ENCODE assay signal across 8 cellular contexts in the genomic region with DNA sequence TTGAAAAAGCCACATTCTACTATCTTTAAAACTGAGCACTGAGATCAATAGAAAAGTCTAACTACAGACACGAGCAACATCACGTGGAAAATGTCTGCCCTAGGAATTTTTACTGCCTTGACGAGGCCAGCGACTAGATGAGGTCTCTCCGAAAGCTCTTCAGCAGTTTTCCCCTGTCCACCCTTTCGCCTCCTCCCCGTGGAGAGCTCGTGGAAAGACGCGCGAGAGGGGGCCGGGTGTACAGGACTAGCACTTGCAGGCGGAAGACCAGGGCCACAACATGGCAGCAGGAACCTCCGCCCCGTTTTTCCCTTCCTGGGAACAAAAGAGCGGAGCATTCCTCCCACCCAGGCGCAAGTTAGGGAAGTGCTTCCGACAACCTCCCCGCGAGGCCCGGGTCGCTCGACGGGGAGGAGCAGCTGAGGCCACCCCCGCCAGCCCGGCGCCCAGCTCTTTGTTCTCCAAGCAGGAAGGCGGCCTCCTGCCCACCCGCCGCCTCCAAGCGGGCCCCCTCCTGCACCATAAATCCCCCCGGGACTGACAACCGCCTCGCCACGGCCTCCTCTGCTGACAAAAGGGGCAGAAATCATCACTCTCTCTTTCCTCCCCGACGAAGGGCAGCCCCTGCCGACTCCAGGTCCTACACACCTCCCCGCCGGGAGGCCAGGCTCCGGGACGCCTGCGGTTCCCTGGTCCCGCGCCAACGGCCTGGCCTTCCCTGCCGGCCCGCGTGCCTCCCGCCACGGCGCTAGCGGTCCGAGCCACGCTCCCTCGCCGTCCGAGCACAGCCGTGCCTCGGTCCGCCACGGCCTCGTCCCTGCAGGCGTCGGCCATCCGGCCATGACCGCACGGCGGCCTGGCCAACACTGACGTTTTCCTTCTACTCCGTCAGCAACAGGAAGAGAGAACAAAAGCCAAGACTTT. TPM values are rescaled to one million over a fixed set of nuclear protein-coding genes. Genes with fewer than 3 reads are reported as not detected.
DNase-seq lines count a peak whose midpoint lies in the region; ATAC-seq and TF ChIP-seq lines count a peak whose summit lies in the region.

No MANE protein-coding gene starts in this region.

- H2AFZ ChIP-seq in ACC112 (ENCODE audit: low read length, unreplicated experiment) = no peak overlapping the region

- TF ChIP-seq CTCF in HL-60 (IDR thresholded peaks at IDR 0.05; ENCODE audit: insufficient read depth, low read length) = no peak
- no peak for TF ChIP-seq CTCF in brain (conservative IDR thresholded peaks at IDR 0.05)

- peak overlapping the region; percentile 99 to 100 (median 100) for H3K27ac Mint-ChIP-seq in brain

- H3K27ac ChIP-seq in ACC112 (ENCODE audit: low read depth, low read length) = peak overlapping the region; percentile 92
- peak overlapping the region; percentile 95 for H3K27ac ChIP-seq in HL-60 (replicated peaks)

- H3K79me2 ChIP-seq in ACC112 (ENCODE audit: control insufficient read depth, insufficient read depth, low read length, unreplicated experiment) = peaks cover 56% of the 10 kb centered on the region

- H3K27me3 ChIP-seq in ACC112 (ENCODE audit: insufficient read depth, low read length) (no peaks in the 10 kb centered on the region), HL-60 (ENCODE audit: insufficient read depth, poor library complexity, severe bottlenecking) (no peaks in the 10 kb centered on the region), skeletal muscle satellite cell (ENCODE audit: control insufficient read depth, insufficient read depth, low read length) (no peaks in the 10 kb centered on the region)

- H3K4me1 ChIP-seq in ACC112 (ENCODE audit: control insufficient read depth, insufficient read depth, low read length, unreplicated experiment) (peaks cover 43% of the 10 kb centered on the region), skeletal muscle satellite cell (ENCODE audit: control insufficient read depth, insufficient read depth, low read length) (peaks cover 22% of the 10 kb centered on the region)

- H3K36me3 ChIP-seq in ACC112 (ENCODE audit: insufficient read depth, low read length) (peaks cover 46% of the 10 kb centered on the region), skeletal muscle satellite cell (ENCODE audit: insufficient read depth, low read length) (peaks cover 54% of the 10 kb centered on the region)

- H3K9me3 Mint-ChIP-seq in brain = peaks cover 0 to 4% (median 0%) of the 10 kb centered on the region in 5 experiments

- peaks cover 14% of the 10 kb centered on the region for H3K27me3 Mint-ChIP-seq in brain

- DNase-seq in HL-60 (ENCODE audit: low read depth in 1 of 2, low spot score in 1 of 2) (peak; percentile 57), T-helper 9 cell (peak; percentile 34), iPS-NIHi11 (ENCODE audit: low spot score) (peak; percentile 48), NCI-H1694 (lab: John Stamatoyannopoulos, UW) (no peak)

- peaks cover 53% of the 10 kb centered on the region for H3K36me3 Mint-ChIP-seq in brain

- H3K4me1 Mint-ChIP-seq in brain = peaks cover 70% of the 10 kb centered on the region

- H3K4me3 Mint-ChIP-seq in brain = peak overlapping the region; percentile 93 to 98 (median 94)

- no peaks in the 10 kb centered on the region for H3K9me3 ChIP-seq in skeletal muscle satellite cell (replicated peaks; ENCODE audit: low read length)

- H3K9ac ChIP-seq in skeletal muscle satellite cell (ENCODE audit: low read depth, low read length) = peak overlapping the region; percentile 100

- peak overlapping the region; percentile 79 for H3K4me2 ChIP-seq in skeletal muscle satellite cell (ENCODE audit: low read length)

- peak; percentile 17 for ATAC-seq in GM18519 (IDR thresholded peaks at IDR 0.05; ENCODE audit: low FRiP score, unreplicated experiment)

- H3K4me3 ChIP-seq in ACC112 (ENCODE audit: low read depth, low read length) (peak overlapping the region; percentile 98), HL-60 (replicated peaks; ENCODE audit: insufficient read depth, low read length) (peak overlapping the region; percentile 86), skeletal muscle satellite cell (ENCODE audit: low read length) (peak overlapping the region; percentile 87)

RNA-seq across cellular contexts. Expression of gene EIF4G2, which starts 0.8 kb away (rescaled TPM):
- polyA plus RNA-seq in brain (ENCODE audit: insufficient read depth, low read depth, low replicate concordance) = 338 TPM
- 634 and 847 TPM in 2 replicates for total RNA-seq in skeletal muscle satellite cell (2012; rRNA removed)

RNA-seq across cellular contexts. Expression of gene ZBED5, which starts 50.0 kb away (rescaled TPM):
- 11.6 TPM for polyA plus RNA-seq in brain (ENCODE audit: insufficient read depth, low read depth, low replicate concordance)
- total RNA-seq in skeletal muscle satellite cell (2012; rRNA removed) = 20.1 and 23.1 TPM in 2 replicates

RNA-seq across cellular contexts. Expression of gene CTR9, which starts 56.8 kb away (rescaled TPM):
- polyA plus RNA-seq in brain (ENCODE audit: insufficient read depth, low read depth, low replicate concordance) = 10.9 TPM
- total RNA-seq in skeletal muscle satellite cell (2012; rRNA removed) = 20.1 and 25.3 TPM in 2 replicates
